Comparison of ENCODE assay signal across 1 cellular context in the genomic region with DNA sequence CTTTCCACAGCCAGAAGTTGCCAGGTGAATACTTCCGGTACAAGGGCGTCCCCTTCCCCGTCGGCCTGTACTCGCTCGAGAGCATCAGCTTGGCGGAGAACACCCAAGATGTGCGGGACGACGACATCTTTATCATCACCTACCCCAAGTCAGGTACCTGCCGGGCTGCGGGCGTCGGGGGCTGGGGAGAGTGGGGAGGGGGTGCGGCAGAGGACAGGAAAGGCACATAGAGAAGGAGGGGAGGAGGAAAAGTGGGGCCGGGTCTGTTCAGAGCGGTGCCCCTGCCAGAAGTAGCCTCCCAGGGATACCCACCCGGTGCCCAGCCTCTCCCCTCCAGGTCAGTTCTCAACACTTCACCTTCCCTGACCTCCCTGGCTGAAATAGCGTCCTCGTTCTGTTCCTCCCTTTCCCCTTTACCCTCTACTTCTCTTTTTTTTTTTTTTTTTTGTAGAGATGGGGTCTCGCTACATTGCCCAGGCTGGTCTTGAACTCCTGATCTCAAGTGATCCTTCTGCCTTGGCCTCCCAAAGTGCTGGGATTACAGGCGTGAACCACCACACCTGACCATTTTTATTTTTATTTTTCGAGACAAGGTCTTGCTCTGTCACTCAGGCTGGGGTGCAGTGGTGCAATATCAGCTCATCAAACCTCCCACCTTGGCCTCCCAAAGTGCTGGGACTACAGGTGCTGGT.
TF ChIP-seq lines count a peak whose summit lies in the region.

No MANE protein-coding gene starts in this region.

TF ChIP-seq in IMR-90, 13 proteins besides CTCF, POLR2A, EP300 and RAD21:
- TF ChIP-seq RCOR1 (IDR thresholded peaks at IDR 0.05; ENCODE audit: insufficient replicate concordance, low read length): no peak
- TF ChIP-seq MXI1 (IDR thresholded peaks at IDR 0.05; ENCODE audit: borderline replicate concordance, low read depth, low read length): no peak
- no peak for TF ChIP-seq NFE2L2 (IDR thresholded peaks at IDR 0.05; ENCODE audit: low read depth, low read length)
- TF ChIP-seq, protein P1, sequence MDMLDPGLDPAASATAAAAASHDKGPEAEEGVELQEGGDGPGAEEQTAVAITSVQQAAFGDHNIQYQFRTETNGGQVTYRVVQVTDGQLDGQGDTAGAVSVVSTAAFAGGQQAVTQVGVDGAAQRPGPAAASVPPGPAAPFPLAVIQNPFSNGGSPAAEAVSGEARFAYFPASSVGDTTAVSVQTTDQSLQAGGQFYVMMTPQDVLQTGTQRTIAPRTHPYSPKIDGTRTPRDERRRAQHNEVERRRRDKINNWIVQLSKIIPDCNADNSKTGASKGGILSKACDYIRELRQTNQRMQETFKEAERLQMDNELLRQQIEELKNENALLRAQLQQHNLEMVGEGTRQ (IDR thresholded peaks at IDR 0.05; ENCODE audit: low read depth, low read length): no peak
- TF ChIP-seq CHD1 (IDR thresholded peaks at IDR 0.05; ENCODE audit: low read depth, low read length): no peak
- TF ChIP-seq CEBPB (IDR thresholded peaks at IDR 0.05; ENCODE audit: low read depth, low read length): no peak
